Comparison of ENCODE assay signal across 1 cellular context in the genomic region with DNA sequence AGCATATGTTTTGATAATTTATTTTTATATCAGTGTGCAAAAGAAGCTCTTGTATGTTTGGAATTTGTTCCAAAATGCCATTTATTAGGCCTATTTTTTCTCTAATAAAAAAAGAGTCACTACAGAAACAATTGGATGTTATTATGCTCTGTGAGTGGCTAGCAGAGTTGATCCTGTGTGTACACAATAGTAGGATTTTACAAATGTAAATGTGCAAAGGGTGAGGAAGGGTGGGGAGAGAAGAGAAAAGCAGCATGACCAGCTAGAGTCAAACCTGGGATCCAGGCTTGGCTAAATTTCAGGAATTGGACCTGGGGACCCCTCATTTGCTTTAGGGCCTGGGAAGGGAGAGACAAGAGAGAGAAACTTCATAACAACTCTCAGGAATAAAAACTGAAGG.
TF ChIP-seq lines count a peak whose summit lies in the region.

No MANE protein-coding gene starts in this region.

TF ChIP-seq in IMR-90, 13 proteins besides CTCF, POLR2A, EP300 and RAD21 (continued from another document):
- no peak for TF ChIP-seq RFX5 (IDR thresholded peaks at IDR 0.05; ENCODE audit: low read depth, low read length)
- TF ChIP-seq, protein P1, sequence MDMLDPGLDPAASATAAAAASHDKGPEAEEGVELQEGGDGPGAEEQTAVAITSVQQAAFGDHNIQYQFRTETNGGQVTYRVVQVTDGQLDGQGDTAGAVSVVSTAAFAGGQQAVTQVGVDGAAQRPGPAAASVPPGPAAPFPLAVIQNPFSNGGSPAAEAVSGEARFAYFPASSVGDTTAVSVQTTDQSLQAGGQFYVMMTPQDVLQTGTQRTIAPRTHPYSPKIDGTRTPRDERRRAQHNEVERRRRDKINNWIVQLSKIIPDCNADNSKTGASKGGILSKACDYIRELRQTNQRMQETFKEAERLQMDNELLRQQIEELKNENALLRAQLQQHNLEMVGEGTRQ (IDR thresholded peaks at IDR 0.05; ENCODE audit: low read depth, low read length) = no peak
- no peak for TF ChIP-seq MAZ (IDR thresholded peaks at IDR 0.05; ENCODE audit: borderline replicate concordance, low read depth, low read length)
- no peak for TF ChIP-seq FOS (IDR thresholded peaks at IDR 0.05; ENCODE audit: low read depth, low read length)
- TF ChIP-seq CHD1 (IDR thresholded peaks at IDR 0.05; ENCODE audit: low read depth, low read length) = no peak
